Comparison of ENCODE assay signal across 20 cellular contexts in the genomic region with DNA sequence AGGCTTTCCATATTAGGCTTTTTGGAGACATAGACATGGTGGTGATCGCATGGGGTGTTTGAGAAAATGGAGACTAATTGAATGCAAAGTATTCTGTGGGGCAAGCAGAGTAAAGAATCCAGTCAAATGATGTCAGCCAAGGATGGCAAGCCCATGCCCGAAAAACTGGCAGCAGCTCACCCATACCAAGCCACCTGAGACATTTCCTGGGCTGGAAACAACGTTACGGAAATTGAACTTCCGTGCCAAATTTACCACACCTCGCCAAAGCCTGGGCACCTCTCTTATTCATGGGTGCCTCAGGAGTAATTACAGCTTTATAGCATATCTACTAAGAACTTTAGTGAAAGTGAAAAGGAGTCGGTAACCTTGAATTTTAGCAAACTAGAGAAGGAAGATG.
DNase-seq lines count a peak whose midpoint lies in the region; ATAC-seq and TF ChIP-seq lines count a peak whose summit lies in the region.
"Had no signal": no experiment of that assay in that cellular context is flagged by ENCODE, and none has a peak within 500 bp of the region (broad histone marks: within the 10 kb centered on the region; RNA-seq: fewer than 3 reads in every experiment).

No MANE protein-coding gene starts in this region.

- no peaks in the 10 kb centered on the region for H3K4me1 Mint-ChIP-seq in stimulated activated naive CD8-positive, alpha-beta T cell treated with anti-CD3 and anti-CD28 coated beads, Interleukin-15, amount 100 ng/mL, for 72 hours

- TF ChIP-seq CTCF in heart left ventricle (IDR thresholded peaks at IDR 0.05) (no peak), hepatocyte (IDR thresholded peaks at IDR 0.05; ENCODE audit: poor library complexity) (no peak)

- H3K79me2 ChIP-seq in hepatocyte: peaks cover 84% of the 10 kb centered on the region

- intact Hi-C loops in heart left ventricle (cut with DNase I) (no loop called here), right cardiac atrium (cut with DNase I) (loop anchor here in 1 of 4 donors (10.0 kb wide), 1 partner anchor 71 kb away; no protein-coding TSS in a partner anchor), aorta (cut with DNase I) (no loop called here)

- TF ChIP-seq POLR2A in heart left ventricle (IDR thresholded peaks at IDR 0.05): no peak

- no peak overlapping the region for H3K4me2 ChIP-seq in hepatocyte

- no peak for ATAC-seq in heart left ventricle
- no peak for ATAC-seq in right cardiac atrium
- ATAC-seq in aorta (ENCODE audit: low FRiP score): no peak
- no peak for ATAC-seq in stimulated activated naive CD8-positive, alpha-beta T cell treated with anti-CD3 and anti-CD28 coated beads, Interleukin-15, amount 100 ng/mL, for 72 hours
- ATAC-seq: GM23338; natural killer cell treated with Interleukin-12 subunit alpha and Interleukin-12 subunit beta and Interleukin-15 and Interleukin-18, amount 100 ng/mL, for 72 hours had no signal

- no peak for DNase-seq in heart left ventricle
- DNase-seq in right cardiac atrium: no peak
- DNase-seq in hepatocyte (ENCODE audit: low spot score): no peak
- DNase-seq in aorta: no peak
- DNase-seq in NCI-H146 (lab: John Stamatoyannopoulos, UW): no peak
- no peak for DNase-seq in SIG-M5 (lab: John Stamatoyannopoulos, UW)
- no peak for DNase-seq in stimulated activated naive CD8-positive, alpha-beta T cell treated with anti-CD3 and anti-CD28 coated beads, Interleukin-15, amount 100 ng/mL, for 72 hours
- DNase-seq: activated CD4-positive, alpha-beta T cell treated with anti-CD3 and anti-CD28 coated beads for 48 hours; NCI-H1105; NCI-H2107; NCI-H524; posterior cingulate gyrus; RPMI8226; spleen had no signal

- H3K4me3 ChIP-seq in heart left ventricle (no peak overlapping the region), right cardiac atrium (ENCODE audit: low read length) (no peak overlapping the region), hepatocyte (no peak overlapping the region), skeletal muscle tissue (ENCODE audit: low read length in 3 of 3) (no peak overlapping the region), aorta (ENCODE audit: low read length in 2 of 2) (no peak overlapping the region)
- H3K4me3 ChIP-seq: GM23338, spleen had no signal

- no peaks in the 10 kb centered on the region for H3K9me3 Mint-ChIP-seq in stimulated activated naive CD8-positive, alpha-beta T cell treated with anti-CD3 and anti-CD28 coated beads, Interleukin-15, amount 100 ng/mL, for 72 hours
- H3K9me3 Mint-ChIP-seq: activated T-helper 2 cell treated with anti-CD3 and anti-CD28 coated beads, Interferon-gamma antibody, Interleukin-2, Interleukin-4, amounts not matched to agents 10 μg/mL and 5 μg/mL and 100 μg/mL, durations not matched to agents 14 hours and 24 hours and 36 hours; GM23338; natural killer cell treated with Interleukin-12 subunit alpha and Interleukin-12 subunit beta and Interleukin-15 and Interleukin-18, amount 100 ng/mL, for 72 hours had no signal

- H3K27ac ChIP-seq in heart left ventricle (peak overlapping the region in 8 of 12 donors; percentile 30 to 97 (median 88)), right cardiac atrium (ENCODE audit: low read length) (no peak overlapping the region), hepatocyte (peak overlapping the region; percentile 46), skeletal muscle tissue (ENCODE audit: low read depth, low read length) (peak overlapping the region; percentile 16), aorta (ENCODE audit: low read depth in 1 of 2, low read length in 2 of 2) (peak overlapping the region; percentile 43 to 95)
- H3K27ac ChIP-seq: 22Rv1 had no signal

- no peak overlapping the region for H3K4me3 Mint-ChIP-seq in stimulated activated naive CD8-positive, alpha-beta T cell treated with anti-CD3 and anti-CD28 coated beads, Interleukin-15, amount 100 ng/mL, for 72 hours
- H3K4me3 Mint-ChIP-seq: B cell; GM23338; natural killer cell treated with Interleukin-12 subunit alpha and Interleukin-12 subunit beta and Interleukin-15 and Interleukin-18, amount 100 ng/mL, for 72 hours had no signal

- H3K27me3 ChIP-seq in heart left ventricle: no peaks in the 10 kb centered on the region
- H3K27me3 ChIP-seq in right cardiac atrium (ENCODE audit: control insufficient read depth, insufficient read depth): no peaks in the 10 kb centered on the region
- H3K27me3 ChIP-seq in hepatocyte: no peaks in the 10 kb centered on the region
- no peaks in the 10 kb centered on the region for H3K27me3 ChIP-seq in skeletal muscle tissue (ENCODE audit: control insufficient read depth in 3 of 3, insufficient read depth in 3 of 3, low read length in 3 of 3)
- no peaks in the 10 kb centered on the region for H3K27me3 ChIP-seq in aorta (ENCODE audit: control insufficient read depth in 1 of 2, insufficient read depth in 2 of 2, low read length in 1 of 2)

- peaks cover 33% of the 10 kb centered on the region for H3K27me3 Mint-ChIP-seq in stimulated activated naive CD8-positive, alpha-beta T cell treated with anti-CD3 and anti-CD28 coated beads, Interleukin-15, amount 100 ng/mL, for 72 hours

- peaks cover 5 to 99% (median 57%) of the 10 kb centered on the region in 12 donors for H3K4me1 ChIP-seq in heart left ventricle
- peaks cover 18% of the 10 kb centered on the region for H3K4me1 ChIP-seq in right cardiac atrium (ENCODE audit: control insufficient read depth, insufficient read depth, low read length)
- peaks cover 32% of the 10 kb centered on the region for H3K4me1 ChIP-seq in hepatocyte (ENCODE audit: insufficient read depth)
- H3K4me1 ChIP-seq in skeletal muscle tissue (ENCODE audit: control insufficient read depth in 3 of 3, insufficient read depth in 3 of 3, low read length in 3 of 3): peaks cover 26 to 38% (median 35%) of the 10 kb centered on the region in 3 donors
- peaks cover 13 to 19% of the 10 kb centered on the region in 2 donors for H3K4me1 ChIP-seq in aorta (ENCODE audit: control insufficient read depth in 1 of 2, insufficient read depth in 2 of 2, low read length in 2 of 2)

- H3K9ac ChIP-seq in skeletal muscle tissue (ENCODE audit: low read depth in 1 of 3, low read length in 3 of 3): no peak overlapping the region

- H3K9me2 ChIP-seq in hepatocyte (replicated peaks; ENCODE audit: insufficient read depth): no peaks in the 10 kb centered on the region

- WGBS in heart left ventricle, 4 donors: 63 to 79% (median 70%) methylated on average over 7 of the region's 7 CpGs
- WGBS in right cardiac atrium: 83% methylated on average over 7 of the region's 7 CpGs
- 95% methylated on average over 7 of the region's 7 CpGs for WGBS in hepatocyte (ENCODE audit: low lambda C conversion rate, missing lambda C conversion rate)
- 20 to 23% methylated on average over 7 of the region's 7 CpGs for WGBS in aorta, 2 donors

- no peak overlapping the region for H2AFZ ChIP-seq in hepatocyte
- H2AFZ ChIP-seq: GM23338 had no signal

- peaks cover 0 to 3% (median 0%) of the 10 kb centered on the region in 9 donors for H3K36me3 ChIP-seq in heart left ventricle
- H3K36me3 ChIP-seq in hepatocyte (replicated peaks; ENCODE audit: insufficient read depth, low read depth): no peaks in the 10 kb centered on the region
- H3K36me3 ChIP-seq in skeletal muscle tissue (ENCODE audit: control insufficient read depth in 3 of 3, insufficient read depth in 3 of 3, low read length in 3 of 3): no peaks in the 10 kb centered on the region
- no peaks in the 10 kb centered on the region for H3K36me3 ChIP-seq in aorta (ENCODE audit: control insufficient read depth in 1 of 2, insufficient read depth in 2 of 2, low read length in 1 of 2)
- H3K36me3 ChIP-seq: spleen had no signal

- H3K9me3 ChIP-seq in heart left ventricle (no peaks in the 10 kb centered on the region), right cardiac atrium (ENCODE audit: control insufficient read depth, low read length) (no peaks in the 10 kb centered on the region), hepatocyte (ENCODE audit: low read depth) (no peaks in the 10 kb centered on the region), skeletal muscle tissue (ENCODE audit: control insufficient read depth in 3 of 3, low read length in 3 of 3) (no peaks in the 10 kb centered on the region), aorta (ENCODE audit: control insufficient read depth, low read length) (no peaks in the 10 kb centered on the region)
- H3K9me3 ChIP-seq: spleen had no signal

- H3K27ac Mint-ChIP-seq in stimulated activated naive CD8-positive, alpha-beta T cell treated with anti-CD3 and anti-CD28 coated beads, Interleukin-15, amount 100 ng/mL, for 72 hours: no peak overlapping the region
- H3K27ac Mint-ChIP-seq: activated T-helper 2 cell treated with anti-CD3 and anti-CD28 coated beads, Interferon-gamma antibody, Interleukin-2, Interleukin-4, amounts not matched to agents 10 μg/mL and 5 μg/mL and 100 μg/mL, durations not matched to agents 14 hours and 24 hours and 36 hours; B cell; GM23338; natural killer cell treated with Interleukin-12 subunit alpha and Interleukin-12 subunit beta and Interleukin-15 and Interleukin-18, amount 100 ng/mL, for 72 hours had no signal

- H4K20me1 ChIP-seq in hepatocyte (ENCODE audit: insufficient read depth, poor library complexity, severe bottlenecking): no peaks in the 10 kb centered on the region
